In genomic region chr2:130692041-130692770, GRCh38 we compare ENCODE assay signal across 14 cellular contexts. TPM values are rescaled to one million over a fixed set of nuclear protein-coding genes. Genes with fewer than 3 reads are reported as not detected.
"Had no signal": no experiment of that assay in that cellular context is flagged by ENCODE, and none has a peak within 500 bp of the region (broad histone marks: within the 10 kb centered on the region; RNA-seq: fewer than 3 reads in every experiment).

No MANE protein-coding gene starts in this region.

RNA-seq across cellular contexts. Expression of gene GPR148, which starts 36.7 kb away (rescaled TPM):
- total RNA-seq: activated CD4-positive, alpha-beta T cell treated with anti-CD3 and anti-CD28 coated beads, Interleukin-2, amount 10 ng/mL, durations not matched to agents 7 days and 5 days; activated CD8-positive, alpha-beta memory T cell treated with anti-CD3 and anti-CD28 coated beads, Interleukin-2, amount 10 ng/mL, durations not matched to agents 7 days and 5 days; activated CD8-positive, alpha-beta T cell treated with anti-CD3 and anti-CD28 coated beads for 36 hours; cardiac muscle cell; cerebellum; fibroblast of villous mesenchyme; glomerular endothelial cell; lower leg skin; mucosa of gallbladder; osteocyte; psoas muscle; sigmoid colon; smooth muscle cell; T-cell had no signal
- polyA plus RNA-seq: cardiac muscle cell, psoas muscle, smooth muscle cell had no signal
